Comparison of ENCODE assay signal across 6 cellular contexts in genomic region chr17:42670925-42671657, GRCh38. TPM values are rescaled to one million over a fixed set of nuclear protein-coding genes. Genes with fewer than 3 reads are reported as not detected.
A peak's percentile ranks its signal among the peaks of the same experiment; 100 is the strongest.
DNase-seq lines count a peak whose midpoint lies in the region; ATAC-seq and TF ChIP-seq lines count a peak whose summit lies in the region.
"Had no signal": no experiment of that assay in that cellular context is flagged by ENCODE, and none has a peak within 500 bp of the region (broad histone marks: within the 10 kb centered on the region; RNA-seq: fewer than 3 reads in every experiment).

No MANE protein-coding gene starts in this region.

- H3K36me3 ChIP-seq in MM.1S (replicated peaks; ENCODE audit: insufficient read depth, low read length) (peaks cover 16% of the 10 kb centered on the region), prostate gland (peaks cover 0 to 12% of the 10 kb centered on the region in 2 donors)

- peaks cover 28% of the 10 kb centered on the region for H3K4me1 Mint-ChIP-seq in central memory CD8-positive, alpha-beta T cell

- H3K27me3 ChIP-seq in MM.1S (replicated peaks; ENCODE audit: insufficient read depth, low read length) (no peaks in the 10 kb centered on the region), prostate gland (replicated peaks; ENCODE audit: insufficient read depth) (no peaks in the 10 kb centered on the region)

- no peak for ATAC-seq in central memory CD8-positive, alpha-beta T cell (replicated peaks; ENCODE audit: extremely low read depth, poor library complexity, severe bottlenecking)

- H3K9me2 ChIP-seq in MM.1S (replicated peaks; ENCODE audit: insufficient read depth, low read length), result no peaks in the 10 kb centered on the region

- peaks cover 26% of the 10 kb centered on the region for H3K27me3 Mint-ChIP-seq in central memory CD8-positive, alpha-beta T cell

- H3K4me3 Mint-ChIP-seq in central memory CD8-positive, alpha-beta T cell, result peak overlapping the region; percentile 77

- DNase-seq in MM.1S, result peak; percentile 2
- no peak for DNase-seq in central memory CD8-positive, alpha-beta T cell (ENCODE audit: low spot score in 2 of 2)
- DNase-seq in prostate gland (ENCODE audit: low spot score), result no peak
- no peak for DNase-seq in NCI-H446 treated with DMSO at 0.1 percent for 48 hours (lab: John Stamatoyannopoulos, UW)
- no peak for DNase-seq in stimulated activated CD8-positive, alpha-beta memory T cell treated with anti-CD3 and anti-CD28 coated beads, Interleukin-4, amount 100 ng/mL, for 48 hours
- DNase-seq: NCI-H69 had no signal

- no peak overlapping the region for H3K27ac Mint-ChIP-seq in central memory CD8-positive, alpha-beta T cell (ENCODE audit: low read depth)

- no peak for TF ChIP-seq POLR2A in prostate gland (IDR thresholded peaks at IDR 0.05)

- H3F3A ChIP-seq in MM.1S (ENCODE audit: insufficient read depth, low read length), result 0 out of 2 replicates have a peak, but pooled peaks cover 13% of the 10 kb centered on the region

- intact Hi-C loops in prostate gland (cut with DNase I), result loop anchor here (10.0 kb wide), 1 partner anchor 246 kb away; the partner anchor contains the start of gene CAVIN1

- H2AFZ ChIP-seq in MM.1S (ENCODE audit: low read length), result no peak overlapping the region

- H3K9ac ChIP-seq in MM.1S (ENCODE audit: low read length), result no peak overlapping the region

- TF ChIP-seq CTCF in MM.1S (IDR thresholded peaks at IDR 0.05; ENCODE audit: low read length), result no peak
- TF ChIP-seq CTCF in prostate gland (IDR thresholded peaks at IDR 0.05), result no peak

- H3K36me3 Mint-ChIP-seq in central memory CD8-positive, alpha-beta T cell (ENCODE audit: insufficient read depth), result peaks cover 6% of the 10 kb centered on the region

- WGBS in prostate gland, result 57% methylated on average over 38 of the region's 38 CpGs

- H3K4me2 ChIP-seq in MM.1S (ENCODE audit: low read depth, low read length), result no peak overlapping the region

- H3K79me2 ChIP-seq in MM.1S (ENCODE audit: low read length), result peaks cover 65% of the 10 kb centered on the region

- no peaks in the 10 kb centered on the region for H3K9me3 Mint-ChIP-seq in central memory CD8-positive, alpha-beta T cell

- H3K4me3 ChIP-seq in MM.1S (ENCODE audit: low read length) (no peak overlapping the region), prostate gland (no peak overlapping the region)

- H3K4me1 ChIP-seq in MM.1S (ENCODE audit: low read length), result 0 out of 2 replicates have a peak, but pooled peaks cover 6% of the 10 kb centered on the region
- peaks cover 30% of the 10 kb centered on the region for H3K4me1 ChIP-seq in prostate gland (replicated peaks)

- no peaks in the 10 kb centered on the region for H4K20me1 ChIP-seq in MM.1S (ENCODE audit: insufficient read depth, low read length)

- H3K9me3 ChIP-seq in MM.1S (replicated peaks; ENCODE audit: insufficient read depth, low read length) (no peaks in the 10 kb centered on the region), prostate gland (no peaks in the 10 kb centered on the region)

- H3K27ac ChIP-seq in MM.1S (ENCODE audit: low read length), result no peak overlapping the region
- peak overlapping the region; percentile 4 to 23 for H3K27ac ChIP-seq in prostate gland

RNA-seq across cellular contexts. Expression of gene PLEKHH3, which starts 5.7 kb away (rescaled TPM):
- total RNA-seq in prostate gland, result 100 to 1,000 TPM in 1 of 2 donors, 10 to 100 TPM in 1; 87.4 to 102 TPM

RNA-seq across cellular contexts. Expression of gene CCR10, which starts 10.6 kb away (rescaled TPM):
- 1 to 10 TPM; 1.2 to 10.0 TPM for total RNA-seq in prostate gland

RNA-seq across cellular contexts. Expression of gene CNTNAP1, which starts 11.2 kb away (rescaled TPM):
- total RNA-seq in prostate gland, result 1 to 10 TPM; 1.9 to 9.9 TPM

RNA-seq across cellular contexts. Expression of gene TUBG2, which starts 12.0 kb away (rescaled TPM):
- total RNA-seq in prostate gland, result 10 to 100 TPM; 36.8 to 57.7 TPM
